In the genomic region with DNA sequence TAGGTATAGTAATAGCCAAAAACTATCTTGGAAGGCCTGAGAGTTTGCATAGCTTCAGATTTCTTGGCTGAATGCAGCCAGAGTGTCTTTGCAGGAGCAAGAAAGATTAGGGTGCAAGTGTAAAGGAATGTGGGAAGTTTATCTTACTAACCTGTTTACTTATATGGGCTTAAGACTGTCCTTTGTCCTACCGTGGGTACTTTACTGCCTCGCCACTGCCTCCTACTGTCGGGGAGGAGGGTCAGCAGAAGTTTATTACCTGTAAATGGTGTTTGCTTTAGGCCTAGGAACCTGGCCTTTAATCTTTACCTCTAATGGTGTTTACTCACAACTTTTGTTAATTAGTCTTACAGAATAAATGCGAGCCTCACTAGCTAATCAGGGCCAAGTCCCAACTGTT, we compare ENCODE assay signal across 11 cellular contexts.
DNase-seq lines count a peak whose midpoint lies in the region; ATAC-seq and TF ChIP-seq lines count a peak whose summit lies in the region.
"Had no signal": no experiment of that assay in that cellular context is flagged by ENCODE, and none has a peak within 500 bp of the region (broad histone marks: within the 10 kb centered on the region; RNA-seq: fewer than 3 reads in every experiment).

No MANE protein-coding gene starts in this region.

- no peak overlapping the region for H3K27ac Mint-ChIP-seq in activated T-helper 1 cell treated with anti-CD3 and anti-CD28 coated beads, Interleukin-12 subunit alpha, Interleukin-12 subunit beta, Interleukin-2, Interleukin-4 antibody, amounts not matched to agents 30 ng/mL and 10 ng/mL and 1 ng/mL, durations not matched to agents 14 hours and 24 hours and 36 hours
- H3K27ac Mint-ChIP-seq: T-helper 17 cell had no signal

- DNase-seq in ELR (ENCODE audit: low read depth) (peak; percentile 16), astrocyte of the spinal cord (ENCODE audit: low read depth, low spot score) (no peak), left colon (peak in 1 of 2 donors; percentile 36), NCI-H146 (lab: John Stamatoyannopoulos, UW) (no peak), NCI-H1694 treated with DMSO at 0.1 percent for 48 hours (lab: John Stamatoyannopoulos, UW) (no peak), AG08395 (ENCODE audit: low spot score) (no peak)
- DNase-seq in activated T-helper 1 cell treated with anti-CD3 and anti-CD28 coated beads, Interleukin-12 subunit alpha, Interleukin-12 subunit beta, Interleukin-2, Interleukin-4 antibody, amounts not matched to agents 30 ng/mL and 10 ng/mL and 1 ng/mL, durations not matched to agents 14 hours and 24 hours and 36 hours (ENCODE audit: low spot score): no peak
- DNase-seq: effector CD4-positive, alpha-beta T cell; stimulated activated naive CD4-positive, alpha-beta T cell treated with Interleukin-2 at 50 U/mL for 16 hours; T-helper 17 cell had no signal

- no peaks in the 10 kb centered on the region for H3K27me3 Mint-ChIP-seq in activated T-helper 1 cell treated with anti-CD3 and anti-CD28 coated beads, Interleukin-12 subunit alpha, Interleukin-12 subunit beta, Interleukin-2, Interleukin-4 antibody, amounts not matched to agents 30 ng/mL and 10 ng/mL and 1 ng/mL, durations not matched to agents 14 hours and 24 hours and 36 hours (ENCODE audit: insufficient read depth)
- H3K27me3 Mint-ChIP-seq: T-helper 17 cell had no signal

- in situ Hi-C loops in astrocyte of the spinal cord (cut with HindIII; ENCODE audit: low sequenced_read_pairs): no loop called here

- H3K4me3 ChIP-seq in astrocyte of the spinal cord (ENCODE audit: low read depth, low read length): no peak overlapping the region

- H3K9me3 Mint-ChIP-seq in activated T-helper 1 cell treated with anti-CD3 and anti-CD28 coated beads, Interleukin-12 subunit alpha, Interleukin-12 subunit beta, Interleukin-2, Interleukin-4 antibody, amounts not matched to agents 30 ng/mL and 10 ng/mL and 1 ng/mL, durations not matched to agents 14 hours and 24 hours and 36 hours: peaks cover 30% of the 10 kb centered on the region

- TF ChIP-seq CTCF in astrocyte of the spinal cord (IDR thresholded peaks at IDR 0.05; ENCODE audit: low read depth, low read length): peak; percentile 25

- ATAC-seq in HG03354 (IDR thresholded peaks at IDR 0.05; ENCODE audit: poor library complexity, severe bottlenecking, unreplicated experiment) (peak; percentile 67), left colon (peak; percentile 73)
- ATAC-seq: T-helper 17 cell had no signal

- H3K4me1 Mint-ChIP-seq in activated T-helper 1 cell treated with anti-CD3 and anti-CD28 coated beads, Interleukin-12 subunit alpha, Interleukin-12 subunit beta, Interleukin-2, Interleukin-4 antibody, amounts not matched to agents 30 ng/mL and 10 ng/mL and 1 ng/mL, durations not matched to agents 14 hours and 24 hours and 36 hours (ENCODE audit: low read depth): no peaks in the 10 kb centered on the region
- H3K4me1 Mint-ChIP-seq: T-helper 17 cell had no signal

- intact Hi-C loops in left colon (cut with DNase I, micrococcal nuclease): no loop called here
- intact Hi-C loops in activated T-helper 1 cell treated with anti-CD3 and anti-CD28 coated beads, Interleukin-12 subunit alpha, Interleukin-12 subunit beta, Interleukin-2, Interleukin-4 antibody, amounts not matched to agents 30 ng/mL and 10 ng/mL and 1 ng/mL, durations not matched to agents 14 hours and 24 hours and 36 hours (cut with micrococcal nuclease): no loop called here

- H3K36me3 Mint-ChIP-seq in activated T-helper 1 cell treated with anti-CD3 and anti-CD28 coated beads, Interleukin-12 subunit alpha, Interleukin-12 subunit beta, Interleukin-2, Interleukin-4 antibody, amounts not matched to agents 30 ng/mL and 10 ng/mL and 1 ng/mL, durations not matched to agents 14 hours and 24 hours and 36 hours (ENCODE audit: low read depth): no peaks in the 10 kb centered on the region

- H3K4me3 Mint-ChIP-seq in activated T-helper 1 cell treated with anti-CD3 and anti-CD28 coated beads, Interleukin-12 subunit alpha, Interleukin-12 subunit beta, Interleukin-2, Interleukin-4 antibody, amounts not matched to agents 30 ng/mL and 10 ng/mL and 1 ng/mL, durations not matched to agents 14 hours and 24 hours and 36 hours: no peak overlapping the region
- H3K4me3 Mint-ChIP-seq: T-helper 17 cell had no signal
